In genomic region chr6:117008618-117009017, GRCh38 we compare ENCODE assay signal across 13 cellular contexts.
DNase-seq lines count a peak whose midpoint lies in the region; ATAC-seq, FAIRE-seq and TF ChIP-seq lines count a peak whose summit lies in the region.
"Had no signal": no experiment of that assay in that cellular context is flagged by ENCODE, and none has a peak within 500 bp of the region (broad histone marks: within the 10 kb centered on the region; RNA-seq: fewer than 3 reads in every experiment).

No MANE protein-coding gene starts in this region.

- DNase-seq in DMS53 (lab: John Stamatoyannopoulos, UW) (peak; percentile 53), DMS53 treated with DMSO at 0.1 percent for 48 hours (lab: John Stamatoyannopoulos, UW; ENCODE audit: unreplicated experiment) (no peak), H54 (ENCODE audit: insufficient read length, low spot score) (no peak), islet precursor cell (no peak), RCC 7860 (ENCODE audit: low spot score) (no peak), HT-29 (ENCODE audit: low spot score) (no peak)
- DNase-seq: activated CD8-positive, alpha-beta T cell treated with anti-CD3 and anti-CD28 coated beads, Interleukin-2, amount 10 ng/mL, durations not matched to agents 7 days and 5 days; aorta; CD4-positive, alpha-beta memory T cell; NCI-H2081 treated with DMSO at 0.1 percent for 48 hours; ovary had no signal

- no peak for FAIRE-seq in H54 (lab: Jason Lieb, UNC)
- FAIRE-seq in RCC 7860 (lab: Jason Lieb, UNC), result no peak

- TF ChIP-seq POLR2A in H54 (IDR thresholded peaks at IDR 0.05; ENCODE audit: low read depth, low read length), result no peak

- ATAC-seq in GM21717 (IDR thresholded peaks at IDR 0.05; ENCODE audit: unreplicated experiment), result peak; percentile 83
- ATAC-seq in HG03432 (IDR thresholded peaks at IDR 0.05; ENCODE audit: unreplicated experiment), result peak; percentile 94
- ATAC-seq: activated CD8-positive, alpha-beta T cell treated with anti-CD3 and anti-CD28 coated beads, Interleukin-2, amount 10 ng/mL, durations not matched to agents 7 days and 5 days had no signal
